ENCODE assay signal across 36 cellular contexts in the genomic region with DNA sequence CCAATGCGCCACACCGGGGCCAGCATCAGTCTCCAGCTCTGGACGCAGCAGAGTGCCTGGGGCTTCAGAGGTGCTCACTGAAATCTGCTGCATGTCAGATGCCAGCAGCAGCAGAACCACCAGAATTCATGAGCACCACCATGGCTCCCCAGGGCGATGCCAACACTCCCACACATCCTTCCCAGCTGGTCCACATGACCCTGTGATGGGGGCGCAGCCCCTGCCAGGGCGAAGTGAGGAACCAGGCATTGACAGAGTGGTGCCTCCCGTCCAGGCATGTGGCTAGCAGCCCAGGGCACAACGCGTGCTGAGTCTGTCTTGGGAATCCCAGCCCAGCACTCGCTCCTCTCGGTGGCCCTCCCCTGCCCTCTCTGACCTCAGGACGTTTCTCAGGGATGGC.
"Had no signal": no experiment of that assay in that cellular context is flagged by ENCODE, and none has a peak within 500 bp of the region (broad histone marks: within the 10 kb centered on the region; RNA-seq: fewer than 3 reads in every experiment).

No MANE protein-coding gene starts in this region.

- ATAC-seq: activated CD4-positive, alpha-beta T cell treated with anti-CD3 and anti-CD28 coated beads for 36 hours; activated CD8-positive, alpha-beta memory T cell treated with anti-CD3 and anti-CD28 coated beads, Interleukin-2, amount 10 ng/mL, durations not matched to agents 7 days and 5 days; activated CD8-positive, alpha-beta T cell treated with anti-CD3 and anti-CD28 coated beads, Interleukin-2, amount 10 ng/mL, durations not matched to agents 7 days and 5 days; activated naive CD8-positive, alpha-beta T cell treated with anti-CD3 and anti-CD28 coated beads, Interleukin-2, amount 50 U/mL, for 24 hours had no signal

- H3K36me3 ChIP-seq: ascending aorta, cardiac muscle cell had no signal

- H3K36me3 Mint-ChIP-seq: activated CD8-positive, alpha-beta memory T cell treated with anti-CD3 and anti-CD28 coated beads, Interleukin-2, amount 10 ng/mL, durations not matched to agents 7 days and 5 days; activated naive CD4-positive, alpha-beta T cell treated with anti-CD3 and anti-CD28 coated beads, Interleukin-2, amount 10 ng/mL, durations not matched to agents 7 days and 5 days; activated naive CD4-positive, alpha-beta T cell treated with anti-CD3 and anti-CD28 coated beads, Interleukin-2, amount 50 U/mL, for 24 hours; activated naive CD8-positive, alpha-beta T cell; activated naive CD8-positive, alpha-beta T cell treated with anti-CD3 and anti-CD28 coated beads, Interleukin-2, amount 10 ng/mL, durations not matched to agents 7 days and 5 days; brain had no signal

- H3K4me1 Mint-ChIP-seq: activated CD4-positive, alpha-beta memory T cell treated with anti-CD3 and anti-CD28 coated beads, Interleukin-2, amount 10 ng/mL, durations not matched to agents 7 days and 5 days; activated CD4-positive, alpha-beta T cell treated with anti-CD3 and anti-CD28 coated beads for 36 hours; activated CD4-positive, alpha-beta T cell treated with anti-CD3 and anti-CD28 coated beads, Interleukin-2, amount 10 ng/mL, durations not matched to agents 7 days and 5 days; activated CD8-positive, alpha-beta memory T cell treated with anti-CD3 and anti-CD28 coated beads, Interleukin-2, amount 10 ng/mL, durations not matched to agents 7 days and 5 days; activated naive CD4-positive, alpha-beta T cell treated with anti-CD3 and anti-CD28 coated beads, Interleukin-2, amount 10 ng/mL, durations not matched to agents 7 days and 5 days; activated naive CD4-positive, alpha-beta T cell treated with anti-CD3 and anti-CD28 coated beads, Interleukin-2, amount 50 U/mL, for 24 hours; activated naive CD8-positive, alpha-beta T cell treated with anti-CD3 and anti-CD28 coated beads, Interleukin-2, amount 10 ng/mL, durations not matched to agents 7 days and 5 days; activated naive CD8-positive, alpha-beta T cell treated with anti-CD3 and anti-CD28 coated beads, Interleukin-2, amount 50 U/mL, for 24 hours; brain; central memory CD8-positive, alpha-beta T cell had no signal

- H3K4me3 Mint-ChIP-seq: activated B cell treated with CpG ODN at 0.5 μM for 24 hours; activated CD4-positive, alpha-beta memory T cell treated with anti-CD3 and anti-CD28 coated beads, Interleukin-2, amount 10 ng/mL, durations not matched to agents 7 days and 5 days; activated CD4-positive, alpha-beta T cell treated with anti-CD3 and anti-CD28 coated beads for 36 hours; activated CD4-positive, alpha-beta T cell treated with anti-CD3 and anti-CD28 coated beads, Interleukin-2, amount 10 ng/mL, durations not matched to agents 7 days and 5 days; activated CD8-positive, alpha-beta memory T cell treated with anti-CD3 and anti-CD28 coated beads, Interleukin-2, amount 10 ng/mL, durations not matched to agents 7 days and 5 days; activated CD8-positive, alpha-beta T cell treated with anti-CD3 and anti-CD28 coated beads, Interleukin-2, amount 10 ng/mL, durations not matched to agents 7 days and 5 days; activated naive CD4-positive, alpha-beta T cell treated with anti-CD3 and anti-CD28 coated beads, Interleukin-2, amount 10 ng/mL, durations not matched to agents 7 days and 5 days; activated naive CD4-positive, alpha-beta T cell treated with anti-CD3 and anti-CD28 coated beads, Interleukin-2, amount 50 U/mL, for 24 hours; activated naive CD8-positive, alpha-beta T cell; activated naive CD8-positive, alpha-beta T cell treated with anti-CD3 and anti-CD28 coated beads, Interleukin-2, amount 10 ng/mL, durations not matched to agents 7 days and 5 days; activated naive CD8-positive, alpha-beta T cell treated with anti-CD3 and anti-CD28 coated beads, Interleukin-2, amount 50 U/mL, for 24 hours; activated T-cell treated with anti-CD3 and anti-CD28 coated beads, Interleukin-2, amount 50 U/mL, for 24 hours; brain; central memory CD8-positive, alpha-beta T cell; T-helper 1 cell treated with Interleukin-12 subunit alpha and Interleukin-12 subunit beta and Interleukin-4 antibody, amounts not matched to agents 30 μg/mL and 1 μg/mL, for 36 hours; T-helper 2 cell treated with Interferon-gamma antibody and Interleukin-4, amounts not matched to agents 5 μg/mL and 100 μg/mL, for 36 hours had no signal

- H3K27ac Mint-ChIP-seq: activated B cell treated with CpG ODN at 0.5 μM for 24 hours; activated CD4-positive, alpha-beta memory T cell treated with anti-CD3 and anti-CD28 coated beads, Interleukin-2, amount 10 ng/mL, durations not matched to agents 7 days and 5 days; activated CD4-positive, alpha-beta T cell treated with anti-CD3 and anti-CD28 coated beads for 36 hours; activated CD4-positive, alpha-beta T cell treated with anti-CD3 and anti-CD28 coated beads, Interleukin-2, amount 10 ng/mL, durations not matched to agents 7 days and 5 days; activated CD8-positive, alpha-beta memory T cell treated with anti-CD3 and anti-CD28 coated beads, Interleukin-2, amount 10 ng/mL, durations not matched to agents 7 days and 5 days; activated CD8-positive, alpha-beta T cell treated with anti-CD3 and anti-CD28 coated beads, Interleukin-2, amount 10 ng/mL, durations not matched to agents 7 days and 5 days; activated naive CD4-positive, alpha-beta T cell treated with anti-CD3 and anti-CD28 coated beads, Interleukin-2, amount 10 ng/mL, durations not matched to agents 7 days and 5 days; activated naive CD4-positive, alpha-beta T cell treated with anti-CD3 and anti-CD28 coated beads, Interleukin-2, amount 50 U/mL, for 24 hours; activated naive CD8-positive, alpha-beta T cell; activated naive CD8-positive, alpha-beta T cell treated with anti-CD3 and anti-CD28 coated beads, Interleukin-2, amount 10 ng/mL, durations not matched to agents 7 days and 5 days; activated naive CD8-positive, alpha-beta T cell treated with anti-CD3 and anti-CD28 coated beads, Interleukin-2, amount 50 U/mL, for 24 hours; activated T-cell treated with anti-CD3 and anti-CD28 coated beads, Interleukin-2, amount 50 U/mL, for 24 hours; activated T-helper 2 cell treated with anti-CD3 and anti-CD28 coated beads, Interferon-gamma antibody, Interleukin-2, Interleukin-4, amounts not matched to agents 10 μg/mL and 5 μg/mL and 100 μg/mL, durations not matched to agents 14 hours and 24 hours and 36 hours; brain; T-helper 1 cell treated with Interleukin-12 subunit alpha and Interleukin-12 subunit beta and Interleukin-4 antibody, amounts not matched to agents 30 μg/mL and 1 μg/mL, for 36 hours; T-helper 2 cell treated with Interferon-gamma antibody and Interleukin-4, amounts not matched to agents 5 μg/mL and 100 μg/mL, for 36 hours had no signal

- DNase-seq: activated B cell treated with CpG ODN at 0.5 μM for 24 hours; activated CD4-positive, alpha-beta memory T cell treated with anti-CD3 and anti-CD28 coated beads, Interleukin-2, amount 10 ng/mL, durations not matched to agents 7 days and 5 days; activated CD4-positive, alpha-beta T cell treated with anti-CD3 and anti-CD28 coated beads for 36 hours; activated CD4-positive, alpha-beta T cell treated with anti-CD3 and anti-CD28 coated beads for 48 hours; activated CD4-positive, alpha-beta T cell treated with anti-CD3 and anti-CD28 coated beads, Interleukin-2, amount 10 ng/mL, durations not matched to agents 7 days and 5 days; activated CD4-positive, alpha-beta T cell treated with anti-CD3 and anti-CD28 coated beads, Interleukin-2, amount 50 U/mL, for 48 hours; activated CD4-positive, CD25-positive, alpha-beta regulatory T cell treated with anti-CD3 and anti-CD28 coated beads, Interleukin-2, amount 50 U/mL, for 72 hours; activated CD8-positive, alpha-beta memory T cell treated with anti-CD3 and anti-CD28 coated beads for 24 hours; activated CD8-positive, alpha-beta memory T cell treated with anti-CD3 and anti-CD28 coated beads, Interleukin-2, amount 10 ng/mL, durations not matched to agents 7 days and 5 days; activated CD8-positive, alpha-beta memory T cell treated with anti-CD3 and anti-CD28 coated beads, Interleukin-2, amount 50 U/mL, for 48 hours; activated CD8-positive, alpha-beta T cell treated with anti-CD3 and anti-CD28 coated beads, Interleukin-2, amount 10 ng/mL, durations not matched to agents 7 days and 5 days; activated effector memory CD4-positive, alpha-beta T cell treated with Interleukin-2 at 50 U/mL for 16 hours; activated gamma-delta T cell; activated naive CD4-positive, alpha-beta T cell treated with anti-CD3 and anti-CD28 coated beads, Interleukin-2, amount 10 ng/mL, durations not matched to agents 7 days and 5 days; activated naive CD4-positive, alpha-beta T cell treated with Interleukin-2 at 50 U/mL for 16 hours; activated naive CD8-positive, alpha-beta T cell treated with anti-CD3 and anti-CD28 coated beads, Interleukin-2, amount 10 ng/mL, durations not matched to agents 7 days and 5 days; activated naive CD8-positive, alpha-beta T cell treated with anti-CD3 and anti-CD28 coated beads, Interleukin-2, amount 50 U/mL, for 24 hours; activated T-cell treated with anti-CD3 and anti-CD28 coated beads, Interleukin-2, amount 50 U/mL, for 24 hours; activated T-cell treated with anti-CD3 and anti-CD28 coated beads, Interleukin-2, amount 50 U/mL, for 48 hours; amygdala; anterior cingulate cortex; caudate nucleus; cerebellar nuclear complex; T-helper 1 cell; T-helper 2 cell; T-helper 9 cell had no signal

- H3K27me3 Mint-ChIP-seq: activated CD4-positive, alpha-beta memory T cell treated with anti-CD3 and anti-CD28 coated beads, Interleukin-2, amount 10 ng/mL, durations not matched to agents 7 days and 5 days; activated CD4-positive, alpha-beta T cell treated with anti-CD3 and anti-CD28 coated beads, Interleukin-2, amount 10 ng/mL, durations not matched to agents 7 days and 5 days; activated CD8-positive, alpha-beta memory T cell treated with anti-CD3 and anti-CD28 coated beads, Interleukin-2, amount 10 ng/mL, durations not matched to agents 7 days and 5 days; activated naive CD8-positive, alpha-beta T cell treated with anti-CD3 and anti-CD28 coated beads, Interleukin-2, amount 10 ng/mL, durations not matched to agents 7 days and 5 days had no signal

- H3K4me1 ChIP-seq: ascending aorta had no signal

- H3K4me3 ChIP-seq: ascending aorta, cardiac muscle cell had no signal

- H3K9me3 ChIP-seq: ascending aorta had no signal

- H3K9me3 Mint-ChIP-seq: activated B cell treated with CpG ODN at 0.5 μM for 24 hours; activated CD4-positive, alpha-beta memory T cell treated with anti-CD3 and anti-CD28 coated beads, Interleukin-2, amount 10 ng/mL, durations not matched to agents 7 days and 5 days; activated CD4-positive, alpha-beta T cell treated with anti-CD3 and anti-CD28 coated beads, Interleukin-2, amount 10 ng/mL, durations not matched to agents 7 days and 5 days; activated naive CD4-positive, alpha-beta T cell treated with anti-CD3 and anti-CD28 coated beads, Interleukin-2, amount 10 ng/mL, durations not matched to agents 7 days and 5 days; activated naive CD4-positive, alpha-beta T cell treated with anti-CD3 and anti-CD28 coated beads, Interleukin-2, amount 50 U/mL, for 24 hours; activated naive CD8-positive, alpha-beta T cell treated with anti-CD3 and anti-CD28 coated beads, Interleukin-2, amount 10 ng/mL, durations not matched to agents 7 days and 5 days; activated naive CD8-positive, alpha-beta T cell treated with anti-CD3 and anti-CD28 coated beads, Interleukin-2, amount 50 U/mL, for 24 hours; activated T-cell treated with anti-CD3 and anti-CD28 coated beads, Interleukin-2, amount 50 U/mL, for 24 hours; activated T-helper 2 cell treated with anti-CD3 and anti-CD28 coated beads, Interferon-gamma antibody, Interleukin-2, Interleukin-4, amounts not matched to agents 10 μg/mL and 5 μg/mL and 100 μg/mL, durations not matched to agents 14 hours and 24 hours and 36 hours; brain; central memory CD8-positive, alpha-beta T cell; T-helper 1 cell treated with Interleukin-12 subunit alpha and Interleukin-12 subunit beta and Interleukin-4 antibody, amounts not matched to agents 30 μg/mL and 1 μg/mL, for 36 hours; T-helper 2 cell treated with Interferon-gamma antibody and Interleukin-4, amounts not matched to agents 5 μg/mL and 100 μg/mL, for 36 hours had no signal

- H3K27ac ChIP-seq: ascending aorta, cardiac muscle cell, VCaP had no signal

- H3K27me3 ChIP-seq: ascending aorta, cardiac muscle cell had no signal
